ENCODE assay signal across 15 cellular contexts in genomic region chr11:102085864-102086551, GRCh38. TPM values are rescaled to one million over a fixed set of nuclear protein-coding genes. Genes with fewer than 3 reads are reported as not detected.
"Had no signal": no experiment of that assay in that cellular context is flagged by ENCODE, and none has a peak within 500 bp of the region (broad histone marks: within the 10 kb centered on the region; RNA-seq: fewer than 3 reads in every experiment).

No MANE protein-coding gene starts in this region.

- ATAC-seq: activated T-cell treated with anti-CD3 and anti-CD28 coated beads, Interleukin-2, amount 50 U/mL, for 4 hours; lower lobe of right lung; natural killer cell treated with Interleukin-12 subunit alpha and Interleukin-12 subunit beta and Interleukin-15 and Interleukin-18, amount 100 ng/mL, for 72 hours; sciatic nerve; stimulated activated naive B cell treated with anti-CD40 and anti-IgM and Interleukin-4, amounts not matched to agents 10 μg/mL and 1 μg/mL and 100 μg/mL, for 72 hours; T-cell had no signal

- H3K4me1 ChIP-seq: colonic mucosa, lower lobe of right lung had no signal

- H3K4me3 ChIP-seq: colonic mucosa, lower lobe of right lung had no signal

- H3K36me3 ChIP-seq: colonic mucosa, lower lobe of right lung had no signal

- H3K27ac ChIP-seq: colonic mucosa, lower lobe of right lung had no signal

- H3K27me3 ChIP-seq: colonic mucosa had no signal

- H3K9me3 ChIP-seq: colonic mucosa, lower lobe of right lung had no signal

- DNase-seq: activated CD4-positive, alpha-beta memory T cell treated with anti-CD3 and anti-CD28 coated beads for 36 hours; activated effector memory CD4-positive, alpha-beta T cell treated with anti-CD3 and anti-CD28 coated beads, Interleukin-2, amount 50 U/mL, for 16 hours; activated T-cell treated with anti-CD3 and anti-CD28 coated beads, Interleukin-2, amount 50 U/mL, for 4 hours; amygdala; colonic mucosa; kidney glomerular epithelial cell; lower lobe of right lung; nucleus accumbens; stimulated activated CD4-positive, alpha-beta T cell treated with anti-CD3 and anti-CD28 coated beads, Interleukin-2, amount 100 ng/mL, for 24 hours; stimulated activated naive B cell treated with anti-CD40 and anti-IgM and Interleukin-4, amounts not matched to agents 10 μg/mL and 1 μg/mL and 100 μg/mL, for 72 hours; substantia nigra; T-cell; T1000 had no signal

RNA-seq across cellular contexts. Expression of gene CFAP300, which starts 38.8 kb away (rescaled TPM):
- total RNA-seq: activated CD4-positive, alpha-beta memory T cell treated with anti-CD3 and anti-CD28 coated beads for 36 hours; activated T-cell treated with anti-CD3 and anti-CD28 coated beads, Interleukin-2, amount 50 U/mL, for 4 hours; natural killer cell treated with Interleukin-12 subunit alpha and Interleukin-12 subunit beta and Interleukin-15 and Interleukin-18, amount 100 ng/mL, for 72 hours; T-cell had no signal
